In genomic region chr7:137898839-137899681, GRCh38 we compare ENCODE assay signal across 8 cellular contexts. TPM values are rescaled to one million over a fixed set of nuclear protein-coding genes. Genes with fewer than 3 reads are reported as not detected.
DNase-seq lines count a peak whose midpoint lies in the region; ATAC-seq and TF ChIP-seq lines count a peak whose summit lies in the region.

No MANE protein-coding gene starts in this region.

- H3F3A ChIP-seq in SU-DHL-6 (ENCODE audit: insufficient read depth): no peaks in the 10 kb centered on the region

- no peak overlapping the region for H2AFZ ChIP-seq in SU-DHL-6 (ENCODE audit: low read depth, low read length, severe bottlenecking)

- H3K4me3 ChIP-seq in GM12865 (ENCODE audit: low read depth, low read length) (no peak overlapping the region), SU-DHL-6 (ENCODE audit: insufficient read depth, low read length, poor library complexity, severe bottlenecking) (no peak overlapping the region)

- H3K4me2 ChIP-seq in SU-DHL-6 (ENCODE audit: low read depth, low read length, poor library complexity, severe bottlenecking): no peak overlapping the region

- H3K27ac Mint-ChIP-seq in activated naive CD8-positive, alpha-beta T cell treated with anti-CD3 and anti-CD28 coated beads for 36 hours: peak overlapping the region; percentile 58

- H3K79me2 ChIP-seq in SU-DHL-6 (ENCODE audit: insufficient read depth, low read length): no peaks in the 10 kb centered on the region

- H3K9me3 ChIP-seq in SU-DHL-6 (ENCODE audit: insufficient read depth, low read length): no peaks in the 10 kb centered on the region

- peak overlapping the region; percentile 54 for H3K4me3 Mint-ChIP-seq in activated naive CD8-positive, alpha-beta T cell treated with anti-CD3 and anti-CD28 coated beads for 36 hours

- H3K9ac ChIP-seq in SU-DHL-6 (ENCODE audit: low read length): no peak overlapping the region

- ATAC-seq in HG02571 (IDR thresholded peaks at IDR 0.05; ENCODE audit: unreplicated experiment): peak; percentile 57
- ATAC-seq in left cardiac atrium: peak; percentile 90 to 94

- DNase-seq in GM12865 (ENCODE audit: low read depth): peak; percentile 88
- DNase-seq in MV-4-11 (lab: John Stamatoyannopoulos, UW): peak; percentile 87
- DNase-seq in activated naive CD8-positive, alpha-beta T cell treated with anti-CD3 and anti-CD28 coated beads for 36 hours: peak; percentile 82
- peak; percentile 88 for DNase-seq in left cardiac atrium
- peak; percentile 45 for DNase-seq in pulmonary artery endothelial cell (ENCODE audit: low read depth, low spot score)
- DNase-seq in ureter (ENCODE audit: low spot score): peak; percentile 80

- no peaks in the 10 kb centered on the region for H4K20me1 ChIP-seq in SU-DHL-6 (ENCODE audit: low read depth, low read length)

- intact Hi-C loops in left cardiac atrium (cut with DNase I): loop anchor here (2.0 to 5.0 kb wide), 3 partner anchors 82 to 242 kb away; no protein-coding TSS in a partner anchor

- no peaks in the 10 kb centered on the region for H3K9me3 Mint-ChIP-seq in activated naive CD8-positive, alpha-beta T cell treated with anti-CD3 and anti-CD28 coated beads for 36 hours

- H3K36me3 ChIP-seq in SU-DHL-6 (ENCODE audit: low read length): no peaks in the 10 kb centered on the region

- H3K4me1 Mint-ChIP-seq in activated naive CD8-positive, alpha-beta T cell treated with anti-CD3 and anti-CD28 coated beads for 36 hours: peaks cover 32% of the 10 kb centered on the region

- H3K27me3 ChIP-seq in SU-DHL-6 (ENCODE audit: low read length): no peaks in the 10 kb centered on the region

- TF ChIP-seq CTCF in GM12865 (IDR thresholded peaks at IDR 0.05; ENCODE audit: insufficient read depth, low read depth, low read length, missing control alignments) (peak; percentile 98), SU-DHL-6 (IDR thresholded peaks at IDR 0.05; ENCODE audit: insufficient read depth, low read length, poor library complexity, severe bottlenecking) (peak; percentile 33)

- H3K27ac ChIP-seq in SU-DHL-6 (ENCODE audit: low read depth, low read length): no peak overlapping the region

- H3K36me3 Mint-ChIP-seq in activated naive CD8-positive, alpha-beta T cell treated with anti-CD3 and anti-CD28 coated beads for 36 hours: peaks cover 24% of the 10 kb centered on the region

- no peaks in the 10 kb centered on the region for H3K27me3 Mint-ChIP-seq in activated naive CD8-positive, alpha-beta T cell treated with anti-CD3 and anti-CD28 coated beads for 36 hours

- H3K9me2 ChIP-seq in SU-DHL-6 (replicated peaks; ENCODE audit: insufficient read depth, low read length): no peaks in the 10 kb centered on the region

RNA-seq across cellular contexts. Expression of gene DGKI, which starts 52.3 kb away (rescaled TPM):
- total RNA-seq in activated naive CD8-positive, alpha-beta T cell treated with anti-CD3 and anti-CD28 coated beads for 36 hours: 1 to 10 TPM; 1.8 to 2.2 TPM
- 10 to 100 TPM in 1 of 2 donors, 1 to 10 TPM in 1; 7.2 to 19.1 TPM for total RNA-seq in left cardiac atrium
- 0.33 and 0.53 TPM in 2 replicates for total RNA-seq in pulmonary artery endothelial cell
- 3.3 TPM for total RNA-seq in ureter
